7 cellular contexts compared by ENCODE assay signal in genomic region chrX:28507650-28508049, GRCh38.
DNase-seq lines count a peak whose midpoint lies in the region; ATAC-seq and TF ChIP-seq lines count a peak whose summit lies in the region.
"Not testable (repeated sequence)": the region's sequence is repeated elsewhere in the genome, so short reads cannot be mapped to it uniquely, and the experiment has no call there.

No MANE protein-coding gene starts in this region.

- TF ChIP-seq CTCF in GM23338 (conservative IDR thresholded peaks at IDR 0.05; ENCODE audit: low read depth in 2 of 2); WTC11 (IDR thresholded peaks at IDR 0.05); endodermal cell (conservative IDR thresholded peaks at IDR 0.05); glutamatergic neuron (IDR thresholded peaks at IDR 0.05; ENCODE audit: partially characterized antibody, unreplicated experiment); nephron progenitor cell (IDR thresholded peaks at IDR 0.05): not testable (repeated sequence)

- not testable (repeated sequence) for ATAC-seq in GM23338
- ATAC-seq in WTC11: peak; percentile 69

- not testable (repeated sequence) for H3K27ac Mint-ChIP-seq in GM23338
- H3K27ac Mint-ChIP-seq in WTC11: peak overlapping the region; percentile 98
- peak overlapping the region; percentile 42 for H3K27ac Mint-ChIP-seq in endodermal cell
- H3K27ac Mint-ChIP-seq in glutamatergic neuron (ENCODE audit: unreplicated experiment): peak overlapping the region; percentile 59
- peak overlapping the region; percentile 10 for H3K27ac Mint-ChIP-seq in nephron progenitor cell

- POLR2A ChIA-PET in WTC11 (lab: Charles Lee): not testable (repeated sequence)

- H2AFZ ChIP-seq in GM23338: not testable (repeated sequence)

- WGBS in endodermal cell (ENCODE audit: insufficient coverage in 1 of 2, insufficient read length in 1 of 2), 2 experiments: 60% methylated on average over 3 of the region's 3 CpGs; no CpG with 5 or more reads in 1 of the 2 experiments

- peak; percentile 3 for DNase-seq in GM23338 (ENCODE audit: low spot score)
- peak; percentile 72 to 97 for DNase-seq in HAP-1 (ENCODE audit: low spot score in 2 of 2)
- DNase-seq in WTC11 (ENCODE audit: low spot score): peak; percentile 8
- DNase-seq in endodermal cell, glutamatergic neuron, nephron progenitor cell: not testable (repeated sequence)

- not testable (repeated sequence) for H3K27ac ChIP-seq in GM23338 (ENCODE audit: low read depth); endodermal cell (ENCODE audit: low read depth, low read length)
- H3K27ac ChIP-seq in HUES6 (ENCODE audit: low read depth, low read length): peak overlapping the region; percentile 76; the same call in 1 of the 2 replicates

- H3K4me2 ChIP-seq in GM23338: peak overlapping the region; percentile 5; the same call in 1 of the 2 replicates

- H3F3A ChIP-seq in GM23338 (replicated peaks; ENCODE audit: low read depth): not testable (repeated sequence)

- CTCF ChIA-PET in WTC11 (lab: Charles Lee): not testable (repeated sequence)

- not testable (repeated sequence) for H3K27me3 ChIP-seq in GM23338 (ENCODE audit: insufficient read depth); HAP-1 (ENCODE audit: low read depth); HUES6 (ENCODE audit: control insufficient read depth, insufficient read depth, low read length); endodermal cell (ENCODE audit: control insufficient read depth, insufficient read depth, low read length, poor library complexity, severe bottlenecking)

- H3K36me3 Mint-ChIP-seq in GM23338 (ENCODE audit: low read depth): peaks cover 30% of the 10 kb centered on the region
- peaks cover 34% of the 10 kb centered on the region for H3K36me3 Mint-ChIP-seq in WTC11
- H3K36me3 Mint-ChIP-seq in endodermal cell (ENCODE audit: low read depth): peaks cover 44% of the 10 kb centered on the region
- H3K36me3 Mint-ChIP-seq in glutamatergic neuron (ENCODE audit: unreplicated experiment): not testable (repeated sequence)
- peaks cover 17% of the 10 kb centered on the region for H3K36me3 Mint-ChIP-seq in nephron progenitor cell (ENCODE audit: low read depth)

- in situ Hi-C loops in HAP-1 (cut with MboI; ENCODE audit: low sequenced_read_pairs): not testable (repeated sequence)

- H3K9me3 ChIP-seq in HAP-1; endodermal cell (ENCODE audit: control insufficient read depth, low read length): not testable (repeated sequence)
- peaks cover 20% of the 10 kb centered on the region for H3K9me3 ChIP-seq in HUES6 (ENCODE audit: control insufficient read depth, insufficient read depth, low read depth, low read length)

- H3K36me3 ChIP-seq in GM23338 (ENCODE audit: insufficient read depth); HAP-1 (replicated peaks); HUES6 (ENCODE audit: control insufficient read depth, insufficient read depth, low read length); endodermal cell (ENCODE audit: control insufficient read depth, insufficient read depth, low read length): not testable (repeated sequence)

- H3K9ac ChIP-seq in HUES6 (ENCODE audit: low read length); endodermal cell (ENCODE audit: extremely low read depth, low read length, poor library complexity, severe bottlenecking): not testable (repeated sequence)

- not testable (repeated sequence) for H3K4me3 Mint-ChIP-seq in GM23338; glutamatergic neuron (ENCODE audit: unreplicated experiment); nephron progenitor cell
- H3K4me3 Mint-ChIP-seq in WTC11: peak overlapping the region; percentile 68
- H3K4me3 Mint-ChIP-seq in endodermal cell: peak overlapping the region; percentile 39

- H3K4me1 Mint-ChIP-seq in GM23338: peaks cover 13% of the 10 kb centered on the region
- H3K4me1 Mint-ChIP-seq in WTC11: peaks cover 39% of the 10 kb centered on the region
- H3K4me1 Mint-ChIP-seq in endodermal cell; glutamatergic neuron (ENCODE audit: low read depth, unreplicated experiment); nephron progenitor cell: not testable (repeated sequence)

- not testable (repeated sequence) for H3K4me3 ChIP-seq in GM23338; HAP-1; endodermal cell (ENCODE audit: low read length)
- peak overlapping the region; percentile 51; the same call in 1 of the 2 replicates for H3K4me3 ChIP-seq in HUES6 (ENCODE audit: low read depth, low read length)

- H3K9me3 Mint-ChIP-seq in GM23338 (peaks cover 38% of the 10 kb centered on the region), WTC11 (peaks cover 37% of the 10 kb centered on the region), endodermal cell (peaks cover 52% of the 10 kb centered on the region), nephron progenitor cell (peaks cover 46% of the 10 kb centered on the region)
- H3K9me3 Mint-ChIP-seq in glutamatergic neuron (ENCODE audit: unreplicated experiment): not testable (repeated sequence)

- not testable (repeated sequence) for H4K20me1 ChIP-seq in GM23338 (replicated peaks; ENCODE audit: insufficient read depth)

- H3K79me2 ChIP-seq in GM23338 (replicated peaks; ENCODE audit: insufficient read depth): not testable (repeated sequence)

- not testable (repeated sequence) for H3K9me2 ChIP-seq in GM23338 (ENCODE audit: insufficient read depth)

- H3K4me1 ChIP-seq in GM23338 (ENCODE audit: insufficient read depth); HUES6 (ENCODE audit: control insufficient read depth, insufficient read depth, low read length); endodermal cell (ENCODE audit: control insufficient read depth, insufficient read depth, low read length): not testable (repeated sequence)
- peaks cover 11% of the 10 kb centered on the region for H3K4me1 ChIP-seq in HAP-1

- H3K27me3 Mint-ChIP-seq in GM23338 (ENCODE audit: insufficient read depth, low read depth, poor library complexity); WTC11 (ENCODE audit: low read depth); endodermal cell (ENCODE audit: insufficient read depth); glutamatergic neuron (ENCODE audit: unreplicated experiment): not testable (repeated sequence)
- H3K27me3 Mint-ChIP-seq in nephron progenitor cell (ENCODE audit: low read depth, poor library complexity): peaks cover 14% of the 10 kb centered on the region
